Comparison of ENCODE assay signal across 8 cellular contexts in the genomic region with DNA sequence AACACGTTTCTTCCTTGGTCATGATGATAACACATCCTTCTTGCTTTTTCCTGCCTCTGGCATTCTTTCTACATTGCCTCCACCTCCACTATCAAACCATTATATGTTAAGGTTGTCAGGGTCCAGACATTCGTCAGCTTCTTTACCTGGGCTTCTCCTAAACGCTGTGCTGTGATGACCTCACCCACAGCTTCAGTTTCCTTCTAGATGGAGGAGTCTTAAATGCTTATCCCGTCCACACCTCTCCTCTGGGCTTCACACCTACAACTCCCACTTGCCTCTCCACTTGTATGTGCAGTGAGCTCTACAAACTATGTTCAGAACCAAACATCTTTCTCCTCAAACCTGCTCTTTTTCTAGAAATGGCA. TPM values are rescaled to one million over a fixed set of nuclear protein-coding genes. Genes with fewer than 3 reads are reported as not detected.
DNase-seq lines count a peak whose midpoint lies in the region; ATAC-seq, FAIRE-seq and TF ChIP-seq lines count a peak whose summit lies in the region.

No MANE protein-coding gene starts in this region.

- H3K4me2 ChIP-seq in BLaER1 (peak overlapping the region; percentile 85), HCT116 (ENCODE audit: low read length) (peak overlapping the region; percentile 85), GM12878 (ENCODE audit: control insufficient read depth, insufficient read depth) (peak overlapping the region; percentile 71)

- POLR2A ChIA-PET in HCT116 (lab: Charles Lee) (interaction anchor here (0.6 to 0.9 kb wide), 2 partner anchors 12 to 36 kb away, joined by 3 read pairs; no protein-coding TSS in a partner anchor), GM12878 (lab: Charles Lee) (interaction anchor here (0.6 to 5.7 kb wide), 5 partner anchors 9 to 132 kb away, joined by 3 to 75 read pairs (median 4); no protein-coding TSS in a partner anchor)

- BruUV-seq in HCT116 (replicated peaks; lab: Mats Ljungman, UMichigan): TSS peak; percentile 98
- TSS peak; percentile 98 for BruUV-seq in GM12878 (replicated peaks; lab: Mats Ljungman, UMichigan)

- H3K4me1 ChIP-seq in BLaER1 (peaks cover 25% of the 10 kb centered on the region), HCT116 (ENCODE audit: control insufficient read depth in 1 of 2, insufficient read depth in 2 of 2, low read length in 2 of 2) (peaks cover 4 to 25% of the 10 kb centered on the region in 2 experiments; a peak in 3 of 4 replicates), GM12878 (ENCODE audit: control insufficient read depth, insufficient read depth, low read length) (peaks cover 33% of the 10 kb centered on the region), mucosa of stomach (ENCODE audit: control insufficient read depth, insufficient read depth, low read length) (peaks cover 21% of the 10 kb centered on the region)

- TF ChIP-seq RAD21 in HCT116 (IDR thresholded peaks at IDR 0.05; ENCODE audit: low read depth) (no peak), GM12878 (IDR thresholded peaks at IDR 0.05; ENCODE audit: insufficient read depth, low read depth, low read length) (no peak)

- peaks cover 15% of the 10 kb centered on the region for H3K36me3 ChIP-seq in BLaER1
- peaks cover 4% of the 10 kb centered on the region in 2 experiments; a peak in 2 of 4 replicates for H3K36me3 ChIP-seq in HCT116 (ENCODE audit: control insufficient read depth in 1 of 2, insufficient read depth in 2 of 2, low read length in 2 of 2)
- peaks cover 0 to 21% of the 10 kb centered on the region in 2 experiments; a peak in 3 of 4 replicates for H3K36me3 ChIP-seq in GM12878 (ENCODE audit: control insufficient read depth in 2 of 2, insufficient read depth in 2 of 2, low read length in 1 of 2)
- H3K36me3 ChIP-seq in mucosa of stomach (ENCODE audit: control insufficient read depth, insufficient read depth, low read length): no peaks in the 10 kb centered on the region

- H2AFZ ChIP-seq in HCT116 (ENCODE audit: low read depth, low read length, poor library complexity, severe bottlenecking): no peak overlapping the region
- H2AFZ ChIP-seq in GM12878 (ENCODE audit: control insufficient read depth, low read depth, low read length): no peak overlapping the region

- WGBS in GM12878 (ENCODE audit: insufficient coverage, insufficient replicate concordance, low lambda C conversion rate, missing lambda C conversion rate): 0% methylated on average over 4 of the region's 4 CpGs

- H3K9ac ChIP-seq in BLaER1 (peak overlapping the region; percentile 90), HCT116 (ENCODE audit: low read length) (peak overlapping the region; percentile 90), GM12878 (ENCODE audit: control insufficient read depth, insufficient read depth, low read length) (peak overlapping the region; percentile 73), mucosa of stomach (ENCODE audit: low read length) (peak overlapping the region; percentile 78)

- CTCF ChIA-PET in HCT116 (lab: Charles Lee) (no interaction called here), GM12878 (lab: Yijun Ruan, JAX) (interaction anchor here (0.7 to 1.0 kb wide), 2 partner anchors 38 to 98 kb away, joined by 3 to 5 read pairs; no protein-coding TSS in a partner anchor)

- H3K79me2 ChIP-seq in HCT116 (ENCODE audit: insufficient read depth, low read length): peaks cover 36% of the 10 kb centered on the region
- H3K79me2 ChIP-seq in GM12878 (ENCODE audit: control insufficient read depth, insufficient read depth, low read length): peaks cover 54% of the 10 kb centered on the region

- peak overlapping the region; percentile 87 for H3K27ac ChIP-seq in BLaER1
- H3K27ac ChIP-seq in HCT116 (ENCODE audit: low read depth, low read length): peak overlapping the region; percentile 84
- peak overlapping the region; percentile 89 for H3K27ac ChIP-seq in GM12878 (ENCODE audit: control insufficient read depth, insufficient read depth)

- no peak for TF ChIP-seq POLR2A in HCT116 (IDR thresholded peaks at IDR 0.05; ENCODE audit: borderline replicate concordance, extremely low read depth, insufficient read depth, insufficient read length)
- no peak for TF ChIP-seq POLR2A in GM12878 (IDR thresholded peaks at IDR 0.05; ENCODE audit: low read depth, low read length)

- in situ Hi-C loops in GM12878 (cut with MboI): no loop called here

- RAD21 ChIA-PET in HCT116 (lab: Charles Lee; ENCODE audit: low non-redundant PET in 1 of 2, low total read pairs in 2 of 2, uncharacterized antibody in 2 of 2, unreplicated experiment in 2 of 2): no interaction called here
- RAD21 ChIA-PET in GM12878 (lab: Charles Lee; ENCODE audit: unreplicated experiment): interaction anchor here (0.6 to 1.7 kb wide), 7 partner anchors 15 to 1216 kb away, joined by 3 to 5 read pairs (median 3); no protein-coding TSS in a partner anchor

- H3K9me3 ChIP-seq in BLaER1: no peaks in the 10 kb centered on the region
- no peaks in the 10 kb centered on the region for H3K9me3 ChIP-seq in HCT116 (ENCODE audit: control insufficient read depth in 1 of 2, insufficient read depth in 1 of 2, low read depth in 1 of 2, low read length in 2 of 2)
- H3K9me3 ChIP-seq in GM12878 (replicated peaks; ENCODE audit: control insufficient read depth, insufficient read depth, low read length): no peaks in the 10 kb centered on the region; the same call in 2 of the 3 replicates
- H3K9me3 ChIP-seq in mucosa of stomach (ENCODE audit: control insufficient read depth, low read length): no peaks in the 10 kb centered on the region

- H3K4me3 ChIP-seq in BLaER1 (peak overlapping the region; percentile 95), HCT116 (replicated peaks in 1 of 2; ENCODE audit: low read depth in 1 of 2, low read length in 2 of 2) (peak overlapping the region; percentile 79 to 83), GM12878 (peak overlapping the region; percentile 49; the same call in 1 of the 2 replicates), mucosa of stomach (ENCODE audit: low read length) (peak overlapping the region; percentile 52)

- no peak for TF ChIP-seq EP300 in GM12878 (IDR thresholded peaks at IDR 0.05; ENCODE audit: borderline replicate concordance in 1 of 2, control insufficient read depth in 1 of 2, low read depth in 2 of 2, low read length in 2 of 2)

- FAIRE-seq in GM12878 (lab: Jason Lieb, UNC): no peak

- ATAC-seq in HCT116 (no peak), GM12878 (peak; percentile 9), GM21717 (IDR thresholded peaks at IDR 0.05; ENCODE audit: unreplicated experiment) (no peak), GM19467 (IDR thresholded peaks at IDR 0.05; ENCODE audit: unreplicated experiment) (no peak)

- TF ChIP-seq CTCF in HCT116 (IDR thresholded peaks at IDR 0.05 in 2 of 3, conservative IDR thresholded peaks at IDR 0.05 in 1 of 3; ENCODE audit: borderline replicate concordance in 1 of 3, insufficient read depth in 1 of 3, low read depth in 2 of 3, low read length in 2 of 3) (no peak), GM12878 (IDR thresholded peaks at IDR 0.05 in 2 of 3, conservative IDR thresholded peaks at IDR 0.05 in 1 of 3; ENCODE audit: control insufficient read depth in 2 of 3, extremely low read depth in 1 of 3, insufficient read depth in 1 of 3, low read depth in 3 of 3, low read length in 3 of 3) (no peak), GM20000 (IDR thresholded peaks at IDR 0.05; ENCODE audit: extremely low read depth, missing control alignments) (no peak)

- 0 out of 2 replicates have a peak, but pooled peaks cover 7% of the 10 kb centered on the region for H4K20me1 ChIP-seq in BLaER1
- H4K20me1 ChIP-seq in HCT116 (ENCODE audit: insufficient read depth): no peaks in the 10 kb centered on the region
- peaks cover 6% of the 10 kb centered on the region for H4K20me1 ChIP-seq in GM12878 (ENCODE audit: control insufficient read depth, insufficient read depth)

- no peak for DNase-seq in HCT116 (ENCODE audit: low read depth, low spot score)
- DNase-seq in GM12878 (ENCODE audit: low read depth, low spot score): no peak
- no peak for DNase-seq in GM20000 (ENCODE audit: low spot score)
- DNase-seq in Kasumi-1 (lab: John Stamatoyannopoulos, UW): no peak

- no peaks in the 10 kb centered on the region for H3K9me2 ChIP-seq in HCT116 (ENCODE audit: insufficient read depth)

- SMC1A ChIA-PET in GM12878 (lab: Charles Lee; ENCODE audit: uncharacterized antibody, unreplicated experiment): interaction anchor here (1.0 to 3.4 kb wide), 8 partner anchors 8 to 164 kb away, joined by 3 to 9 read pairs (median 5); no protein-coding TSS in a partner anchor

- intact Hi-C loops in HCT116 (cut with micrococcal nuclease): no loop called here
- intact Hi-C loops in GM12878 (cut with micrococcal nuclease; ENCODE audit: unreplicated experiment): loop anchor here (2.0 to 5.0 kb wide), 2 partner anchors 132 to 660 kb away; partner anchors contain the start of gene GLS

- H3K27me3 ChIP-seq in BLaER1 (no peaks in the 10 kb centered on the region), HCT116 (ENCODE audit: insufficient read depth, low read length) (no peaks in the 10 kb centered on the region), GM12878 (replicated peaks in 1 of 2; ENCODE audit: control insufficient read depth in 2 of 2, insufficient read depth in 2 of 2, low read length in 1 of 2) (no peaks in the 10 kb centered on the region), mucosa of stomach (ENCODE audit: control insufficient read depth, insufficient read depth, low read length) (no peaks in the 10 kb centered on the region)

TF ChIP-seq in HCT116, 20 proteins besides CTCF, POLR2A, EP300 and RAD21 (continues in another document):
- TF ChIP-seq SP1 (IDR thresholded peaks at IDR 0.05; ENCODE audit: low read depth) (no peak), EGR1 (IDR thresholded peaks at IDR 0.05; ENCODE audit: low read depth) (no peak)

RNA-seq across cellular contexts. Expression of gene STAT1, which starts 0.7 kb away (rescaled TPM):
- total RNA-seq in HCT116 (2021; ENCODE audit: unreplicated experiment): 60.7 TPM
- polyA plus RNA-seq in HCT116 (2012): 29.3 and 31.1 TPM in 2 replicates
- 234 and 236 TPM in 2 replicates for total RNA-seq in GM12878 (2013; cell fraction: nucleolus; rRNA removed)
- 266 and 304 TPM in 2 replicates for total RNA-seq in GM12878 (2014; rRNA removed)
- 249 and 277 TPM in 2 replicates for total RNA-seq in GM12878 (2014; rRNA removed; fragmentation: Illumina TruSeq; extraction: Trizol)
- 309 and 336 TPM in 2 replicates for total RNA-seq in GM12878 (2021)
- 185 TPM for polyA plus RNA-seq in GM12878 (2011; ENCODE audit: low read depth)
- polyA plus RNA-seq in GM12878 (2011; rRNA removed): 398 and 422 TPM in 2 replicates
- 272 and 306 TPM in 2 replicates for polyA plus RNA-seq in GM12878 (2011; cell fraction: cytosol; rRNA removed)
- polyA plus RNA-seq in GM12878 (2011; cell fraction: nucleus; rRNA removed): 395 and 414 TPM in 2 replicates
- polyA plus RNA-seq in GM12878 (2012): 237 and 268 TPM in 2 replicates
- 337 and 410 TPM in 2 replicates for polyA plus RNA-seq in GM12878 (2014; fragmentation: Illumina TruSeq; extraction: Trizol)
- 100 to 1,000 TPM in 1 of 2 experiments, 10 to 100 TPM in 1; 81.8 to 102 TPM for polyA plus RNA-seq in GM12878 (2014; fragmentation: Nextera tagmentation; extraction: Ambion mirVana)
- polyA plus RNA-seq in GM12878 (2014; rRNA removed): 243 and 305 TPM in 2 replicates
- 100 to 1,000 TPM; 318 to 326 TPM for polyA plus RNA-seq in GM12878 (2016; fragmentation: Nextera tagmentation; extraction: Ambion mirVana)
- 452 and 493 TPM in 2 replicates for polyA minus RNA-seq in GM12878 (2011; rRNA and poly(A)+ RNA removed)
- polyA minus RNA-seq in GM12878 (2011; cell fraction: cytosol; rRNA and poly(A)+ RNA removed): 179 and 200 TPM in 2 replicates
- 391 and 520 TPM in 2 replicates for polyA minus RNA-seq in GM12878 (2011; cell fraction: nucleus; rRNA and poly(A)+ RNA removed)
